In genomic region chr6:69729870-69730449, GRCh38 we compare ENCODE assay signal across 8 cellular contexts.
DNase-seq lines count a peak whose midpoint lies in the region; ATAC-seq and TF ChIP-seq lines count a peak whose summit lies in the region.

No MANE protein-coding gene starts in this region.

- H2AFZ ChIP-seq in Karpas-422 (ENCODE audit: low read length) = no peak overlapping the region

- peaks cover 18% of the 10 kb centered on the region for H3K9me3 Mint-ChIP-seq in nephron progenitor cell
- peaks cover 0 to 6% (median 0%) of the 10 kb centered on the region in 5 donors for H3K9me3 Mint-ChIP-seq in CD8-positive, alpha-beta memory T cell

- CTCF ChIA-PET in CD8-positive, alpha-beta memory T cell (lab: Charles Lee) = interaction anchor here (1.0 kb wide), 2 partner anchors 137 kb away, joined by 3 read pairs; partner anchors contain the start of gene COL19A1

- no peak overlapping the region for H3K4me2 ChIP-seq in Karpas-422 (ENCODE audit: low read depth, low read length, poor library complexity, severe bottlenecking)

- no peak for TF ChIP-seq POLR2A in thyroid gland (IDR thresholded peaks at IDR 0.05)

- H3K9ac ChIP-seq in Karpas-422 (ENCODE audit: low read length) = no peak overlapping the region

- peaks cover 2% of the 10 kb centered on the region for H3K4me1 Mint-ChIP-seq in nephron progenitor cell
- peaks cover 15 to 26% (median 19%) of the 10 kb centered on the region in 3 donors for H3K4me1 Mint-ChIP-seq in CD8-positive, alpha-beta memory T cell

- H3K27me3 ChIP-seq in Karpas-422 (ENCODE audit: low read length) (no peaks in the 10 kb centered on the region), thyroid gland (no peaks in the 10 kb centered on the region)
- no peaks in the 10 kb centered on the region for H3K27me3 ChIP-seq in CD8-positive, alpha-beta memory T cell (ENCODE audit: insufficient read depth, low read length, poor library complexity, severe bottlenecking)

- no peaks in the 10 kb centered on the region for H3K9me2 ChIP-seq in Karpas-422 (replicated peaks; ENCODE audit: insufficient read depth, low read length)

- WGBS in thyroid gland, 2 donors = 72 to 74% methylated on average over 3 of the region's 3 CpGs

- intact Hi-C loops in thyroid gland (cut with DNase I) = no loop called here

- peaks cover 18% of the 10 kb centered on the region for H3K36me3 Mint-ChIP-seq in nephron progenitor cell (ENCODE audit: low read depth)
- peaks cover 14 to 27% (median 18%) of the 10 kb centered on the region in 3 donors for H3K36me3 Mint-ChIP-seq in CD8-positive, alpha-beta memory T cell

- H4K20me1 ChIP-seq in Karpas-422 (ENCODE audit: insufficient read depth, low read depth, low read length) = no peaks in the 10 kb centered on the region

- no peak overlapping the region for H3K4me3 Mint-ChIP-seq in nephron progenitor cell
- no peak overlapping the region for H3K4me3 Mint-ChIP-seq in CD8-positive, alpha-beta memory T cell

- H3K9me3 ChIP-seq in Karpas-422 (ENCODE audit: low read length) = no peaks in the 10 kb centered on the region
- no peaks in the 10 kb centered on the region for H3K9me3 ChIP-seq in CD8-positive, alpha-beta memory T cell (ENCODE audit: low read length)
- no peaks in the 10 kb centered on the region for H3K9me3 ChIP-seq in thyroid gland

- peak; percentile 13 for DNase-seq in DMS114 treated with DMSO at 0.1 percent for 48 hours (lab: John Stamatoyannopoulos, UW; ENCODE audit: unreplicated experiment)
- peak; percentile 64 for DNase-seq in Karpas-422
- no peak for DNase-seq in nephron progenitor cell
- no peak for DNase-seq in CD8-positive, alpha-beta memory T cell
- DNase-seq in thyroid gland = no peak
- DNase-seq in stimulated activated CD4-positive, alpha-beta T cell treated with anti-CD3 and anti-CD28 coated beads, Interleukin-1b, Interleukin-23, amount 100 ng/mL, for 48 hours = no peak

- H3K4me3 ChIP-seq in Karpas-422 (ENCODE audit: low read length) = no peak overlapping the region
- H3K4me3 ChIP-seq in CD8-positive, alpha-beta memory T cell (ENCODE audit: low read length) = no peak overlapping the region
- no peak overlapping the region for H3K4me3 ChIP-seq in thyroid gland (replicated peaks in 1 of 3)

- POLR2A ChIA-PET in CD8-positive, alpha-beta memory T cell (lab: Charles Lee) = no interaction called here

- H3K36me3 ChIP-seq in Karpas-422 (ENCODE audit: insufficient read depth, low read length) (peaks cover 3% of the 10 kb centered on the region; the same call in 1 of the 2 replicates), thyroid gland (no peaks in the 10 kb centered on the region)
- H3K36me3 ChIP-seq in CD8-positive, alpha-beta memory T cell (ENCODE audit: insufficient read depth, low read length) = peaks cover 3% of the 10 kb centered on the region

- H3K27me3 Mint-ChIP-seq in nephron progenitor cell (ENCODE audit: low read depth, poor library complexity) = peaks cover 3% of the 10 kb centered on the region
- H3K27me3 Mint-ChIP-seq in CD8-positive, alpha-beta memory T cell = peaks cover 0 to 1% of the 10 kb centered on the region in 2 donors

- peaks cover 16% of the 10 kb centered on the region for H3K79me2 ChIP-seq in Karpas-422 (ENCODE audit: low read length)

- no peak for ATAC-seq in GM19035 (IDR thresholded peaks at IDR 0.05; ENCODE audit: unreplicated experiment)

- H3K4me1 ChIP-seq in Karpas-422 (ENCODE audit: low read length) (peaks cover 11% of the 10 kb centered on the region), thyroid gland (no peaks in the 10 kb centered on the region)
- H3K4me1 ChIP-seq in CD8-positive, alpha-beta memory T cell (ENCODE audit: insufficient read depth, low read length) = no peaks in the 10 kb centered on the region

- H3K27ac ChIP-seq in Karpas-422 (ENCODE audit: low read length) (no peak overlapping the region), VCaP (no peak overlapping the region), thyroid gland (no peak overlapping the region)
- H3K27ac ChIP-seq in CD8-positive, alpha-beta memory T cell (ENCODE audit: low read depth, low read length) = no peak overlapping the region

- TF ChIP-seq CTCF in VCaP (conservative IDR thresholded peaks at IDR 0.05) (peak; percentile 65), nephron progenitor cell (IDR thresholded peaks at IDR 0.05) (peak; percentile 36), thyroid gland (IDR thresholded peaks at IDR 0.05) (peak in 3 of 6 experiments; percentile 8 to 51 (median 41))

- no peak overlapping the region for H3K27ac Mint-ChIP-seq in nephron progenitor cell
- no peak overlapping the region for H3K27ac Mint-ChIP-seq in CD8-positive, alpha-beta memory T cell

Comparison
In these comparisons a context has a peak if more than half of its experiments do, and no peak if none do; other contexts are left out.
1. DNase-seq: peak in DMS114 treated with DMSO at 0.1 percent for 48 hours (single experiment) and Karpas-422 (single experiment); none in nephron progenitor cell (single experiment), CD8-positive, alpha-beta memory T cell (0 of 5), thyroid gland (0 of 2) and stimulated activated CD4-positive, alpha-beta T cell treated with anti-CD3 and anti-CD28 coated beads, Interleukin-1b, Interleukin-23, amount 100 ng/mL, for 48 hours (single experiment).